ENCODE assay signal across 26 cellular contexts in genomic region chr2:229045671-229046070, GRCh38.
A peak's percentile ranks its signal among the peaks of the same experiment; 100 is the strongest.
DNase-seq lines count a peak whose midpoint lies in the region; ATAC-seq, FAIRE-seq and TF ChIP-seq lines count a peak whose summit lies in the region.
"Had no signal": no experiment of that assay in that cellular context is flagged by ENCODE, and none has a peak within 500 bp of the region (broad histone marks: within the 10 kb centered on the region; RNA-seq: fewer than 3 reads in every experiment).

No MANE protein-coding gene starts in this region.

- H3K9me3 ChIP-seq in right atrium auricular region = no peaks in the 10 kb centered on the region
- H3K9me3 ChIP-seq in left ventricle myocardium inferior (replicated peaks) = no peaks in the 10 kb centered on the region
- no peaks in the 10 kb centered on the region for H3K9me3 ChIP-seq in upper lobe of right lung
- H3K9me3 ChIP-seq: BLaER1, Caco-2, HAP-1 had no signal

- H3K27me3 ChIP-seq in right atrium auricular region = no peaks in the 10 kb centered on the region
- no peaks in the 10 kb centered on the region for H3K27me3 ChIP-seq in left ventricle myocardium inferior (ENCODE audit: low read depth)
- H3K27me3 ChIP-seq in upper lobe of right lung = no peaks in the 10 kb centered on the region
- H3K27me3 ChIP-seq: BLaER1 had no signal

- TF ChIP-seq CTCF in right atrium auricular region (IDR thresholded peaks at IDR 0.05) (no peak), left ventricle myocardium inferior (IDR thresholded peaks at IDR 0.05; ENCODE audit: borderline replicate concordance) (no peak), upper lobe of right lung (IDR thresholded peaks at IDR 0.05) (no peak), chondrocyte (IDR thresholded peaks at IDR 0.05) (no peak)

- H3K9me3 Mint-ChIP-seq in chondrocyte (ENCODE audit: low read depth) = peaks cover 2% of the 10 kb centered on the region
- H3K9me3 Mint-ChIP-seq: GM23338, HFFc6 had no signal

- DNase-seq in Right ventricle myocardium inferior (ENCODE audit: missing footprints) (no peak), right atrium auricular region (ENCODE audit: low spot score) (no peak), left ventricle myocardium inferior (peak; percentile 28), left kidney (ENCODE audit: low read depth, low spot score) (peak; percentile 6), upper lobe of right lung (no peak), chondrocyte (ENCODE audit: low spot score) (no peak), GM12892 (ENCODE audit: insufficient read length) (no peak), NAMALWA (ENCODE audit: low spot score) (no peak)
- DNase-seq: Caco-2; CD4-positive, CD25-positive, alpha-beta regulatory T cell; CD8-positive, alpha-beta T cell; DMS 273 treated with DMSO at 0.1 percent for 48 hours; DMS79; EL; GDM1; HFFc6 had no signal

- no peaks in the 10 kb centered on the region for H3K27me3 Mint-ChIP-seq in chondrocyte (ENCODE audit: low read depth)
- H3K27me3 Mint-ChIP-seq: B cell; CD4-positive, CD25-positive, alpha-beta regulatory T cell had no signal

- intact Hi-C loops in Right ventricle myocardium inferior (cut with DNase I) (loop anchor here (5.0 kb wide), 1 partner anchor 37 kb away; no protein-coding TSS in a partner anchor), left ventricle myocardium inferior (cut with micrococcal nuclease) (no loop called here), upper lobe of right lung (cut with DNase I) (no loop called here)

- no peak overlapping the region for H3K27ac Mint-ChIP-seq in chondrocyte (ENCODE audit: unreplicated experiment)
- H3K27ac Mint-ChIP-seq: B cell; CD4-positive, CD25-positive, alpha-beta regulatory T cell; CD8-positive, alpha-beta T cell; GM23338; HFFc6 had no signal

- TF ChIP-seq POLR2A in GM12892 (IDR thresholded peaks at IDR 0.05; ENCODE audit: low read depth, low read length) = no peak

- no peak for FAIRE-seq in GM12892 (lab: Jason Lieb, UNC)
- FAIRE-seq: A204.1, D721Med, GM12878, GM18507 had no signal

- H3K4me1 Mint-ChIP-seq in chondrocyte (ENCODE audit: low read depth) = no peaks in the 10 kb centered on the region
- H3K4me1 Mint-ChIP-seq: B cell; CD4-positive, CD25-positive, alpha-beta regulatory T cell had no signal

- H3K4me3 Mint-ChIP-seq in chondrocyte (ENCODE audit: unreplicated experiment) = no peak overlapping the region
- H3K4me3 Mint-ChIP-seq: B cell; CD4-positive, CD25-positive, alpha-beta regulatory T cell; CD8-positive, alpha-beta T cell; GM23338; HFFc6 had no signal

- H3K27ac ChIP-seq in right atrium auricular region (no peak overlapping the region), left ventricle myocardium inferior (replicated peaks) (peak overlapping the region; percentile 59), upper lobe of right lung (no peak overlapping the region)
- H3K27ac ChIP-seq: 22Rv1, BLaER1, C4-2B had no signal

- no peaks in the 10 kb centered on the region for H3K36me3 ChIP-seq in right atrium auricular region
- no peaks in the 10 kb centered on the region for H3K36me3 ChIP-seq in left ventricle myocardium inferior
- no peaks in the 10 kb centered on the region for H3K36me3 ChIP-seq in upper lobe of right lung
- H3K36me3 ChIP-seq: BLaER1, HAP-1 had no signal

- H3K36me3 Mint-ChIP-seq in chondrocyte (ENCODE audit: low read depth) = no peaks in the 10 kb centered on the region
- H3K36me3 Mint-ChIP-seq: CD4-positive, CD25-positive, alpha-beta regulatory T cell; CD8-positive, alpha-beta T cell had no signal

- no peaks in the 10 kb centered on the region for H3K4me1 ChIP-seq in right atrium auricular region
- peaks cover 4% of the 10 kb centered on the region for H3K4me1 ChIP-seq in left ventricle myocardium inferior
- no peaks in the 10 kb centered on the region for H3K4me1 ChIP-seq in upper lobe of right lung
- H3K4me1 ChIP-seq: BLaER1, Caco-2, HAP-1 had no signal

- ATAC-seq in Right ventricle myocardium inferior = peak; percentile 96
- peak; percentile 64 for ATAC-seq in upper lobe of right lung
- ATAC-seq: CD8-positive, alpha-beta T cell; GM12878; GM23338 had no signal

- H3K4me3 ChIP-seq in right atrium auricular region (no peak overlapping the region), left ventricle myocardium inferior (no peak overlapping the region), upper lobe of right lung (no peak overlapping the region)
- H3K4me3 ChIP-seq: BLaER1, GM12878, GM23338, HAP-1 had no signal

Comparison
In these comparisons a context has a peak if more than half of its experiments do, and no peak if none do; other contexts are left out.
1. DNase-seq: peak in left ventricle myocardium inferior (single experiment) and left kidney (single experiment); none in Right ventricle myocardium inferior (single experiment), right atrium auricular region (single experiment), upper lobe of right lung (single experiment), chondrocyte (single experiment), GM12892 (single experiment) and NAMALWA (single experiment).